Comparison of ENCODE assay signal across 1 cellular context in genomic region chr19:42108527-42109389, GRCh38.
A peak's percentile ranks its signal among the peaks of the same experiment; 100 is the strongest.
TF ChIP-seq lines count a peak whose summit lies in the region.

No MANE protein-coding gene starts in this region.

TF ChIP-seq in SK-N-SH, 30 proteins besides CTCF, POLR2A, EP300 and RAD21 (continued from another document):
- TF ChIP-seq SIN3A (IDR thresholded peaks at IDR 0.05; ENCODE audit: borderline replicate concordance, low read depth, low read length) (no peak; the same call in 1 of the 2 replicates), FOXJ3 (CRISPR knock-in tag; IDR thresholded peaks at IDR 0.05) (no peak), RCOR1 (IDR thresholded peaks at IDR 0.05; ENCODE audit: low read length) (peak; percentile 48; the same call in 1 of the 2 replicates), EZH2phosphoT487 (IDR thresholded peaks at IDR 0.05; ENCODE audit: borderline replicate concordance, low read depth) (no peak), ELF1 (IDR thresholded peaks at IDR 0.05) (no peak), GATA2 (CRISPR knock-in tag; IDR thresholded peaks at IDR 0.05) (no peak), PBX3 (IDR thresholded peaks at IDR 0.05) (no peak), ZBTB33 (IDR thresholded peaks at IDR 0.05; ENCODE audit: borderline replicate concordance, low read depth) (no peak), RFX5 (IDR thresholded peaks at IDR 0.05; ENCODE audit: low read length) (no peak), RXRA (IDR thresholded peaks at IDR 0.05; ENCODE audit: borderline replicate concordance, low read depth) (no peak), TAF1 (IDR thresholded peaks at IDR 0.05; ENCODE audit: borderline replicate concordance, low read depth, low read length) (no peak), TCF12 (IDR thresholded peaks at IDR 0.05) (no peak)
TF ChIP-seq in SK-N-SH: peak in this region for 6.
